Comparison of ENCODE assay signal across 23 cellular contexts in genomic region chr7:147567043-147567442, GRCh38.
"Had no signal": no experiment of that assay in that cellular context is flagged by ENCODE, and none has a peak within 500 bp of the region (broad histone marks: within the 10 kb centered on the region; RNA-seq: fewer than 3 reads in every experiment).

No MANE protein-coding gene starts in this region.

- ATAC-seq: left lobe of liver; mucosa of descending colon; natural killer cell treated with Interleukin-12 subunit alpha and Interleukin-12 subunit beta and Interleukin-15 and Interleukin-18, amount 100 ng/mL, for 72 hours; right cardiac atrium; stimulated activated effector memory CD8-positive, alpha-beta T cell treated with anti-CD3 and anti-CD28 coated beads, Interleukin-12 subunit alpha, Interleukin-12 subunit beta, amount 100 ng/mL, for 72 hours had no signal

- H3K27ac ChIP-seq: esophagus muscularis mucosa, neutrophil, prostate gland, sigmoid colon, stomach, testis, tibial artery had no signal

- H3K36me3 Mint-ChIP-seq: memory B cell; naive B cell; natural killer cell treated with Interleukin-12 subunit alpha and Interleukin-12 subunit beta and Interleukin-15 and Interleukin-18, amount 100 ng/mL, for 72 hours; stimulated activated effector memory CD8-positive, alpha-beta T cell treated with anti-CD3 and anti-CD28 coated beads, Interleukin-12 subunit alpha, Interleukin-12 subunit beta, amount 100 ng/mL, for 72 hours; type B pancreatic cell had no signal

- H3K4me3 Mint-ChIP-seq: memory B cell; naive B cell; natural killer cell treated with Interleukin-12 subunit alpha and Interleukin-12 subunit beta and Interleukin-15 and Interleukin-18, amount 100 ng/mL, for 72 hours; neural crest cell; stimulated activated effector memory CD8-positive, alpha-beta T cell treated with anti-CD3 and anti-CD28 coated beads, Interleukin-12 subunit alpha, Interleukin-12 subunit beta, amount 100 ng/mL, for 72 hours; type B pancreatic cell had no signal

- H3K27ac Mint-ChIP-seq: memory B cell; natural killer cell treated with Interleukin-12 subunit alpha and Interleukin-12 subunit beta and Interleukin-15 and Interleukin-18, amount 100 ng/mL, for 72 hours; stimulated activated effector memory CD8-positive, alpha-beta T cell treated with anti-CD3 and anti-CD28 coated beads, Interleukin-12 subunit alpha, Interleukin-12 subunit beta, amount 100 ng/mL, for 72 hours; type B pancreatic cell had no signal

- H3K27me3 ChIP-seq: dorsolateral prefrontal cortex, esophagus muscularis mucosa, neutrophil, sigmoid colon, stomach, testis, tibial artery had no signal

- H3K27me3 Mint-ChIP-seq: memory B cell; naive B cell; natural killer cell treated with Interleukin-12 subunit alpha and Interleukin-12 subunit beta and Interleukin-15 and Interleukin-18, amount 100 ng/mL, for 72 hours; type B pancreatic cell had no signal

- H3K9me3 Mint-ChIP-seq: neural crest cell, type B pancreatic cell had no signal

- H3K4me1 Mint-ChIP-seq: memory B cell; naive B cell; stimulated activated effector memory CD8-positive, alpha-beta T cell treated with anti-CD3 and anti-CD28 coated beads, Interleukin-12 subunit alpha, Interleukin-12 subunit beta, amount 100 ng/mL, for 72 hours had no signal

- DNase-seq: effector CD4-positive, alpha-beta T cell; kidney; mucosa of descending colon; naive B cell; right cardiac atrium; sigmoid colon; stimulated activated CD4-positive, alpha-beta T cell treated with anti-CD3 and anti-CD28 coated beads, Interleukin-2, amount 100 ng/mL, for 24 hours; stimulated activated CD4-positive, alpha-beta T cell treated with anti-CD3 and anti-CD28 coated beads, Interleukin-4, amount 100 ng/mL, for 24 hours; stimulated activated naive CD4-positive, alpha-beta T cell treated with Interleukin-2 at 50 U/mL for 16 hours; stomach; testis; tibial artery had no signal

- H3K4me1 ChIP-seq: esophagus muscularis mucosa, prostate gland, sigmoid colon, testis, tibial artery had no signal

- H3K9me3 ChIP-seq: esophagus muscularis mucosa, mucosa of descending colon, neutrophil, prostate gland, sigmoid colon, stomach, testis, tibial artery had no signal

- H3K36me3 ChIP-seq: esophagus muscularis mucosa, neutrophil, prostate gland, sigmoid colon, stomach, tibial artery had no signal

- H3K4me3 ChIP-seq: dorsolateral prefrontal cortex, esophagus muscularis mucosa, lung, mucosa of descending colon, prostate gland, sigmoid colon, stomach, testis, tibial artery had no signal
